In genomic region chr2:46990231-46990588, GRCh38 we compare ENCODE assay signal across 22 cellular contexts. TPM values are rescaled to one million over a fixed set of nuclear protein-coding genes. Genes with fewer than 3 reads are reported as not detected.
DNase-seq lines count a peak whose midpoint lies in the region; ATAC-seq and TF ChIP-seq lines count a peak whose summit lies in the region.
"Had no signal": no experiment of that assay in that cellular context is flagged by ENCODE, and none has a peak within 500 bp of the region (broad histone marks: within the 10 kb centered on the region; RNA-seq: fewer than 3 reads in every experiment).

No MANE protein-coding gene starts in this region.

- no peak for TF ChIP-seq POLR2A in esophagus squamous epithelium (IDR thresholded peaks at IDR 0.05)

- DNase-seq in heart right ventricle (no peak), Right ventricle myocardium inferior (ENCODE audit: missing footprints) (no peak), esophagus squamous epithelium (lab: John Stamatoyannopoulos, UW) (no peak), upper lobe of right lung (no peak), GM20000 (ENCODE audit: low spot score) (no peak), D341Med (ENCODE audit: low spot score) (no peak)
- DNase-seq: ACHN; activated CD4-positive, alpha-beta T cell treated with anti-CD3 and anti-CD28 coated beads for 36 hours; activated naive CD8-positive, alpha-beta T cell treated with anti-CD3 and anti-CD28 coated beads for 36 hours; CD4-positive, alpha-beta T cell; DND-41; gastrocnemius medialis; NCI-H2081 treated with DMSO at 0.1 percent for 48 hours; NCI-H524 treated with DMSO at 0.1 percent for 48 hours; stimulated activated CD4-positive, alpha-beta T cell treated with anti-CD3 and anti-CD28 coated beads, Interleukin-4, amount 100 ng/mL, for 4 hours; stimulated activated CD8-positive, alpha-beta memory T cell treated with anti-CD3 and anti-CD28 coated beads, Interleukin-4, amount 100 ng/mL, for 48 hours; T-helper 9 cell had no signal

- H3K4me3 ChIP-seq in heart right ventricle (no peak overlapping the region), esophagus squamous epithelium (no peak overlapping the region), skeletal muscle tissue (ENCODE audit: low read length in 3 of 3) (no peak overlapping the region), upper lobe of right lung (no peak overlapping the region)
- H3K4me3 ChIP-seq: gastrocnemius medialis, left lung, SJCRH30, skin epidermis had no signal

- TF ChIP-seq CTCF in heart right ventricle (IDR thresholded peaks at IDR 0.05) (no peak), esophagus squamous epithelium (IDR thresholded peaks at IDR 0.05) (no peak), upper lobe of right lung (IDR thresholded peaks at IDR 0.05) (no peak), GM20000 (IDR thresholded peaks at IDR 0.05; ENCODE audit: extremely low read depth, missing control alignments) (no peak)

- H3K9ac ChIP-seq in skeletal muscle tissue (ENCODE audit: low read depth in 1 of 3, low read length in 3 of 3), result no peak overlapping the region

- 88 to 95% methylated on average over 4 of the region's 4 CpGs for WGBS in heart right ventricle, 2 donors
- WGBS in esophagus squamous epithelium, 2 donors, result 83 to 92% methylated on average over 2 to 4 of the region's 4 CpGs

- intact Hi-C loops in heart right ventricle (cut with DNase I) (no loop called here), Right ventricle myocardium inferior (cut with DNase I) (no loop called here), esophagus squamous epithelium (cut with DNase I) (no loop called here), upper lobe of right lung (cut with DNase I) (loop anchor here (10.0 kb wide), 1 partner anchor 285 kb away; no protein-coding TSS in a partner anchor)

- peaks cover 0 to 46% (median 6%) of the 10 kb centered on the region in 9 donors for H3K36me3 ChIP-seq in heart right ventricle
- peaks cover 8 to 65% (median 21%) of the 10 kb centered on the region in 3 donors for H3K36me3 ChIP-seq in esophagus squamous epithelium
- peaks cover 19 to 24% (median 20%) of the 10 kb centered on the region in 3 donors for H3K36me3 ChIP-seq in skeletal muscle tissue (ENCODE audit: control insufficient read depth in 3 of 3, insufficient read depth in 3 of 3, low read length in 3 of 3)
- H3K36me3 ChIP-seq in upper lobe of right lung, result peaks cover 26% of the 10 kb centered on the region
- H3K36me3 ChIP-seq: SJCRH30 had no signal

- H3K4me1 ChIP-seq in heart right ventricle, result peaks cover 37 to 56% (median 48%) of the 10 kb centered on the region in 9 donors
- H3K4me1 ChIP-seq in esophagus squamous epithelium, result peaks cover 29 to 54% (median 42%) of the 10 kb centered on the region in 3 donors
- H3K4me1 ChIP-seq in skeletal muscle tissue (ENCODE audit: control insufficient read depth in 3 of 3, insufficient read depth in 3 of 3, low read length in 3 of 3), result peaks cover 57 to 60% (median 60%) of the 10 kb centered on the region in 3 donors
- peaks cover 33% of the 10 kb centered on the region for H3K4me1 ChIP-seq in upper lobe of right lung

- peak overlapping the region in 6 of 10 donors; percentile 13 to 63 (median 48) for H3K27ac ChIP-seq in heart right ventricle
- H3K27ac ChIP-seq in esophagus squamous epithelium, result peak overlapping the region in 3 of 4 donors; percentile 70 to 89 (median 87)
- H3K27ac ChIP-seq in skeletal muscle tissue (ENCODE audit: low read depth, low read length), result peak overlapping the region; percentile 45
- H3K27ac ChIP-seq in upper lobe of right lung, result peak overlapping the region; percentile 11
- H3K27ac ChIP-seq: left lung, SJCRH30 had no signal

- H3K27me3 ChIP-seq in heart right ventricle (no peaks in the 10 kb centered on the region), esophagus squamous epithelium (no peaks in the 10 kb centered on the region), skeletal muscle tissue (ENCODE audit: control insufficient read depth in 3 of 3, insufficient read depth in 3 of 3, low read length in 3 of 3) (no peaks in the 10 kb centered on the region), upper lobe of right lung (no peaks in the 10 kb centered on the region)
- H3K27me3 ChIP-seq: gastrocnemius medialis, left lung, SJCRH30 had no signal

- ATAC-seq in heart right ventricle (no peak), Right ventricle myocardium inferior (no peak), upper lobe of right lung (no peak)
- no peak for ATAC-seq in activated CD4-positive, CD25-positive, alpha-beta regulatory T cell treated with anti-CD3 and anti-CD28 coated beads, Interleukin-2, amount 50 U/mL, for 24 hours
- ATAC-seq: activated CD4-positive, alpha-beta T cell treated with anti-CD3 and anti-CD28 coated beads for 36 hours; gastrocnemius medialis; left lung had no signal

- H3K9me3 ChIP-seq in heart right ventricle, result no peaks in the 10 kb centered on the region
- H3K9me3 ChIP-seq in esophagus squamous epithelium, result no peaks in the 10 kb centered on the region
- no peaks in the 10 kb centered on the region for H3K9me3 ChIP-seq in skeletal muscle tissue (ENCODE audit: control insufficient read depth in 3 of 3, low read length in 3 of 3)
- H3K9me3 ChIP-seq in upper lobe of right lung, result no peaks in the 10 kb centered on the region
- H3K9me3 ChIP-seq: gastrocnemius medialis, left lung, SJCRH30 had no signal

RNA-seq across cellular contexts. Expression of gene TTC7A, which starts 49.2 kb away (rescaled TPM):
- total RNA-seq in heart right ventricle (10 to 100 TPM in 2 of 10 donors, 1 to 10 TPM in 8; 4.8 to 11.4 (median 6.7) TPM), Right ventricle myocardium inferior (9.8 TPM), esophagus squamous epithelium (10 to 100 TPM; 13.7 to 31.3 (median 28.2) TPM), skeletal muscle tissue (5.7 TPM), upper lobe of right lung (45.5 TPM)
- 10 to 100 TPM in 1 of 2 donors, 1 to 10 TPM in 1; 6.0 to 11.0 TPM for polyA plus RNA-seq in heart right ventricle

Comparison
In these comparisons a context has a peak if more than half of its experiments do, and no peak if none do; other contexts are left out.
1. H3K27ac ChIP-seq: peak in every context shown above with its lines; median percentile 87 in esophagus squamous epithelium; 48 in heart right ventricle; 45 in skeletal muscle tissue; 11 in upper lobe of right lung.